Comparison of ENCODE assay signal across 28 cellular contexts in genomic region chr1:224911217-224911616, GRCh38.
"Had no signal": no experiment of that assay in that cellular context is flagged by ENCODE, and none has a peak within 500 bp of the region (broad histone marks: within the 10 kb centered on the region; RNA-seq: fewer than 3 reads in every experiment).

No MANE protein-coding gene starts in this region.

- H3K36me3 ChIP-seq: colonic mucosa, esophagus muscularis mucosa, esophagus squamous epithelium, gastrocnemius medialis, gastroesophageal sphincter, heart left ventricle, heart right ventricle had no signal

- FAIRE-seq: colon, endometrium, endothelial cell of umbilical vein, frontal cortex had no signal

- H3K27ac Mint-ChIP-seq: dendritic cell treated with granulocyte-macrophage colony-stimulating factor and Interleukin-4, amounts not matched to agents 40 ng/mL and 50 ng/mL, for 4 days; effector memory CD8-positive, alpha-beta T cell; endodermal cell had no signal

- H3K9me3 ChIP-seq: colonic mucosa had no signal

- H3K4me1 ChIP-seq: colonic mucosa, esophagus muscularis mucosa, esophagus squamous epithelium, foreskin keratinocyte, gastrocnemius medialis, gastroesophageal sphincter, heart left ventricle, heart right ventricle had no signal

- ATAC-seq: effector memory CD8-positive, alpha-beta T cell; esophagus mucosa; foreskin keratinocyte; gastrocnemius medialis; gastroesophageal sphincter; heart left ventricle; heart right ventricle had no signal

- H3K27me3 Mint-ChIP-seq: dendritic cell treated with granulocyte-macrophage colony-stimulating factor and Interleukin-4, amounts not matched to agents 40 ng/mL and 50 ng/mL, for 4 days had no signal

- H3K27me3 ChIP-seq: colonic mucosa, esophagus muscularis mucosa had no signal

- H3K4me3 Mint-ChIP-seq: dendritic cell treated with granulocyte-macrophage colony-stimulating factor and Interleukin-4, amounts not matched to agents 40 ng/mL and 50 ng/mL, for 4 days; effector memory CD8-positive, alpha-beta T cell; endodermal cell had no signal

- DNase-seq: colonic mucosa; cortex of kidney; dermis blood vessel endothelial cell; dorsolateral prefrontal cortex; effector CD4-positive, alpha-beta T cell; effector CD8-positive, alpha-beta T cell; effector memory CD4-positive, alpha-beta T cell; effector memory CD8-positive, alpha-beta T cell; endodermal cell; esophagus squamous epithelium; foreskin fibroblast; foreskin keratinocyte; foreskin melanocyte; gastrocnemius medialis; glutamatergic neuron; head of caudate nucleus; heart left ventricle; heart right ventricle had no signal

- H3K4me3 ChIP-seq: colonic mucosa, coronary artery, dorsolateral prefrontal cortex, esophagus muscularis mucosa, esophagus squamous epithelium, gastrocnemius medialis, gastroesophageal sphincter, heart left ventricle, heart right ventricle had no signal

- H3K4me1 Mint-ChIP-seq: endodermal cell had no signal

- H3K27ac ChIP-seq: colonic mucosa, coronary artery, dorsolateral prefrontal cortex, epithelial cell of prostate, esophagus muscularis mucosa, esophagus squamous epithelium, foreskin keratinocyte, gastrocnemius medialis, gastroesophageal sphincter, heart left ventricle, heart right ventricle had no signal
